In the genomic region with DNA sequence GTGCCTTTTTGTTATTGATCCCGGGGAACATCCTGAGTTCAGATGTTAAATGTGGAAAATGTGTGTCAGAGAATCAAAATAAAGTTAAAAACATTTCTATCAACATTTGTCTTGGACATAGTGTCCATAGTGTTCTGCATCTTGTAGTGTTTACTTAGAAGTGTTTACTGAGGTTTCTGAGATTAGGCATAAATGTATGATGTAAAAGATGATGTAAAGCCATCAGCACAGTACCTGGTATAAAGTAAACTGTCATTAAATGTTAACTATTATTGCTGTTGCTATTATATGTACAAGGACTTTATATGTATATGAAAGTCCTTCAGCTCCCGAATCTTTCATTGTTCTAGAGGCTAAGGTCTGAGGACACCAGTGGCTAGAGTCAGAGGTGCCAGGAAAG, we compare ENCODE assay signal across 18 cellular contexts. TPM values are rescaled to one million over a fixed set of nuclear protein-coding genes. Genes with fewer than 3 reads are reported as not detected.
DNase-seq lines count a peak whose midpoint lies in the region; ATAC-seq and TF ChIP-seq lines count a peak whose summit lies in the region.
"Had no signal": no experiment of that assay in that cellular context is flagged by ENCODE, and none has a peak within 500 bp of the region (broad histone marks: within the 10 kb centered on the region; RNA-seq: fewer than 3 reads in every experiment).

No MANE protein-coding gene starts in this region.

- no peaks in the 10 kb centered on the region for H4K20me1 ChIP-seq in neural progenitor cell (ENCODE audit: low read depth)

- H3F3A ChIP-seq in neural progenitor cell (ENCODE audit: low read depth), result peaks cover 5% of the 10 kb centered on the region

- no peaks in the 10 kb centered on the region for H3K27me3 ChIP-seq in neural progenitor cell

- H3K27me3 Mint-ChIP-seq in brain (peaks cover 16% of the 10 kb centered on the region), neural progenitor cell (ENCODE audit: insufficient read depth, low read depth) (peaks cover 21% of the 10 kb centered on the region)

- H3K4me1 ChIP-seq in neural progenitor cell, result peaks cover 32% of the 10 kb centered on the region
- H3K4me1 ChIP-seq: Caco-2 had no signal

- H3K36me3 Mint-ChIP-seq in brain (no peaks in the 10 kb centered on the region), neural progenitor cell (no peaks in the 10 kb centered on the region)
- H3K36me3 Mint-ChIP-seq: CD4-positive, CD25-positive, alpha-beta regulatory T cell had no signal

- DNase-seq in NCI-H774 (lab: John Stamatoyannopoulos, UW) (peak; percentile 8), neural progenitor cell (ENCODE audit: low spot score) (no peak)
- DNase-seq: Caco-2; CD4-positive, CD25-positive, alpha-beta regulatory T cell; GF-D8; KG1; NCI-H1930; NCI-H226; NCI-H526; OCI-M1; RPMI8226; T-helper 1 cell had no signal

- H3K4me3 ChIP-seq in neural progenitor cell, result no peak overlapping the region

- no peak overlapping the region for H3K9ac ChIP-seq in neural progenitor cell

- ATAC-seq in GM18868 (IDR thresholded peaks at IDR 0.05; ENCODE audit: unreplicated experiment) (no peak), GM18873 (IDR thresholded peaks at IDR 0.05; ENCODE audit: low FRiP score, unreplicated experiment) (no peak), GM21737 (IDR thresholded peaks at IDR 0.05; ENCODE audit: unreplicated experiment) (no peak)

- no peaks in the 10 kb centered on the region for H3K36me3 ChIP-seq in neural progenitor cell

- TF ChIP-seq CTCF in C4-2B (conservative IDR thresholded peaks at IDR 0.05) (no peak), brain (conservative IDR thresholded peaks at IDR 0.05) (no peak), neural progenitor cell (IDR thresholded peaks at IDR 0.05) (no peak)

- H3K9me3 Mint-ChIP-seq in brain (peaks cover 0 to 7% (median 0%) of the 10 kb centered on the region in 5 experiments), neural progenitor cell (peaks cover 2% of the 10 kb centered on the region)
- H3K9me3 Mint-ChIP-seq: CD4-positive, CD25-positive, alpha-beta regulatory T cell had no signal

- H3K9me3 ChIP-seq in neural progenitor cell (ENCODE audit: low read depth), result no peaks in the 10 kb centered on the region
- H3K9me3 ChIP-seq: Caco-2 had no signal

- H3K27ac ChIP-seq in C4-2B, result peak overlapping the region; percentile 53
- H3K27ac ChIP-seq in neural progenitor cell, result no peak overlapping the region

- H3K4me2 ChIP-seq in neural progenitor cell, result no peak overlapping the region

- H3K4me3 Mint-ChIP-seq in brain, result no peak overlapping the region
- no peak overlapping the region for H3K4me3 Mint-ChIP-seq in neural progenitor cell
- H3K4me3 Mint-ChIP-seq: B cell; CD4-positive, CD25-positive, alpha-beta regulatory T cell had no signal

- no peak overlapping the region for H2AFZ ChIP-seq in neural progenitor cell (replicated peaks)

- H3K4me1 Mint-ChIP-seq in brain (peaks cover 68% of the 10 kb centered on the region), neural progenitor cell (peaks cover 74% of the 10 kb centered on the region)
- H3K4me1 Mint-ChIP-seq: B cell; CD4-positive, CD25-positive, alpha-beta regulatory T cell had no signal

- H3K79me2 ChIP-seq in neural progenitor cell (ENCODE audit: low read depth), result no peaks in the 10 kb centered on the region

- H3K27ac Mint-ChIP-seq in brain (peak overlapping the region in 3 of 5 experiments; percentile 13 to 90 (median 45)), neural progenitor cell (peak overlapping the region; percentile 43)
- H3K27ac Mint-ChIP-seq: B cell; CD4-positive, CD25-positive, alpha-beta regulatory T cell had no signal

RNA-seq across cellular contexts. Expression of a gene that starts 28.2 kb away (rescaled TPM):
- polyA plus RNA-seq in brain (ENCODE audit: insufficient read depth, low read depth, low replicate concordance), result 99.2 TPM
- 49.6 and 78.6 TPM in 2 replicates for total RNA-seq in neural progenitor cell (ENCODE audit: low replicate concordance)

RNA-seq across cellular contexts. Expression of a gene that starts 54.2 kb away (rescaled TPM):
- polyA plus RNA-seq in brain (ENCODE audit: insufficient read depth, low read depth, low replicate concordance), result 89.2 TPM
- total RNA-seq in neural progenitor cell (ENCODE audit: low replicate concordance), result 34.5 and 52.7 TPM in 2 replicates
